In the genomic region with DNA sequence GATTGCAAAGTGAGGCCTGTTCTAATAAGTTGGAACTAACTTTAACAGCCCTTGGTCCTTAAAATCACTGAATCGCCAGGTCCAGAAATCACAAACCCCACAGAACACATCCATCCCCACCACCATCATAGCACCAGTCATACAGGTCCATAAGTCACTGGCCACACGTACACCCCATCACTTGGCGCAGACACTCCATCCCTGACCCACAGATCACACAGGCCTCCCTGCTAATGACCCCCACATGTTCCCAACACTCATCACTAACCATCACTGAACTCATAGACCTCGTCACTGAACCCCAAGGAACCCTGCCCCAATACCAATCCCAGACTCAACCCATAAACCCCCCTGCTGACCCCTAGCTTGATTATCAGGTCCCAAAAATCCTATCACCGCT, we compare ENCODE assay signal across 11 cellular contexts. TPM values are rescaled to one million over a fixed set of nuclear protein-coding genes. Genes with fewer than 3 reads are reported as not detected.
A peak's percentile ranks its signal among the peaks of the same experiment; 100 is the strongest.
DNase-seq lines count a peak whose midpoint lies in the region; TF ChIP-seq lines count a peak whose summit lies in the region.
"Had no signal": no experiment of that assay in that cellular context is flagged by ENCODE, and none has a peak within 500 bp of the region (broad histone marks: within the 10 kb centered on the region; RNA-seq: fewer than 3 reads in every experiment).

No MANE protein-coding gene starts in this region.

- peak overlapping the region in 18 of 21 experiments; percentile 43 to 90 (median 76) for H3K27ac ChIP-seq in skin epidermis

- H3K4me1 Mint-ChIP-seq in endothelial cell (ENCODE audit: unreplicated experiment), result no peaks in the 10 kb centered on the region

- peak overlapping the region; percentile 61 to 66 for H3K4me3 ChIP-seq in cardiac fibroblast (replicated peaks in 1 of 2; ENCODE audit: low read depth in 2 of 2, low read length in 2 of 2)
- H3K4me3 ChIP-seq in skin epidermis, result peak overlapping the region; percentile 19 to 45 (median 37)

- in situ Hi-C loops in G401 (cut with HindIII; ENCODE audit: low sequenced_read_pairs), result no loop called here

- DNase-seq in G401 (ENCODE audit: low spot score), result peak; percentile 55
- DNase-seq in cardiac fibroblast (ENCODE audit: low read depth in 2 of 2), result peak; percentile 3 to 35
- DNase-seq in iris pigment epithelial cell (ENCODE audit: low read depth), result peak; percentile 2
- DNase-seq in DMS153 treated with DMSO at 0.1 percent for 48 hours (lab: John Stamatoyannopoulos, UW; ENCODE audit: unreplicated experiment), result no peak
- DNase-seq in endothelial cell (ENCODE audit: low spot score), result no peak
- DNase-seq in cerebellar nuclear complex (lab: John Stamatoyannopoulos, UW), result no peak
- no peak for DNase-seq in SHP77 treated with DMSO at 0.1 percent for 48 hours (lab: John Stamatoyannopoulos, UW)
- DNase-seq: DMS 273 treated with DMSO at 0.1 percent for 48 hours, NCI-H187 treated with DMSO at 0.1 percent for 48 hours had no signal

- TF ChIP-seq CTCF in cardiac fibroblast (IDR thresholded peaks at IDR 0.05; ENCODE audit: low read depth, low read length), result no peak
- no peak for TF ChIP-seq CTCF in endothelial cell (IDR thresholded peaks at IDR 0.05; ENCODE audit: unreplicated experiment)

- H3K36me3 Mint-ChIP-seq in endothelial cell (ENCODE audit: low read depth, unreplicated experiment), result peaks cover 12% of the 10 kb centered on the region

- H3K27me3 Mint-ChIP-seq in endothelial cell (ENCODE audit: unreplicated experiment), result no peaks in the 10 kb centered on the region

- H3K4me3 Mint-ChIP-seq in endothelial cell (ENCODE audit: unreplicated experiment), result no peak overlapping the region

- H3K9me3 Mint-ChIP-seq in endothelial cell (ENCODE audit: unreplicated experiment), result peaks cover 26% of the 10 kb centered on the region

- H3K27ac Mint-ChIP-seq in endothelial cell (ENCODE audit: unreplicated experiment), result no peak overlapping the region
- H3K27ac Mint-ChIP-seq: dendritic cell treated with granulocyte-macrophage colony-stimulating factor and Interleukin-4, amounts not matched to agents 40 ng/mL and 50 ng/mL, for 4 days had no signal

RNA-seq across cellular contexts. Expression of a gene that starts 41.2 kb away (rescaled TPM):
- not detected in 2 replicates for total RNA-seq in G401 (2014; rRNA removed; shearing (Covaris generic))
- total RNA-seq in endothelial cell (ENCODE audit: unreplicated experiment), result 11.1 TPM

Comparison
In these comparisons a context has a peak if more than half of its experiments do, and no peak if none do; other contexts are left out.
1. DNase-seq: peak in G401 (single experiment), cardiac fibroblast (2 of 2) and iris pigment epithelial cell (single experiment); none in DMS153 treated with DMSO at 0.1 percent for 48 hours (single experiment), endothelial cell (single experiment), cerebellar nuclear complex (0 of 2) and SHP77 treated with DMSO at 0.1 percent for 48 hours (single experiment).
2. RNA of a gene that starts 41.2 kb away (total RNA-seq): 11.1 TPM in endothelial cell (single experiment); not detected in G401; every median in the first group is over 10 times any median in the second.